ENCODE assay signal across 11 cellular contexts in genomic region chr2:20568501-20569463, GRCh38.
DNase-seq lines count a peak whose midpoint lies in the region; TF ChIP-seq lines count a peak whose summit lies in the region.
"Had no signal": no experiment of that assay in that cellular context is flagged by ENCODE, and none has a peak within 500 bp of the region (broad histone marks: within the 10 kb centered on the region; RNA-seq: fewer than 3 reads in every experiment).

No MANE protein-coding gene starts in this region.

- no peaks in the 10 kb centered on the region for H4K20me1 ChIP-seq in GM23248 (ENCODE audit: insufficient read depth)

- H3K9me2 ChIP-seq in GM23248 (ENCODE audit: insufficient read depth): no peaks in the 10 kb centered on the region

- peaks cover 11% of the 10 kb centered on the region for H3F3A ChIP-seq in GM23248 (ENCODE audit: insufficient read depth)

- H3K4me1 ChIP-seq in GM23248 (ENCODE audit: insufficient read depth) (peaks cover 13% of the 10 kb centered on the region), skeletal muscle tissue (ENCODE audit: control insufficient read depth in 3 of 3, insufficient read depth in 3 of 3, low read length in 3 of 3) (peaks cover 22 to 61% (median 26%) of the 10 kb centered on the region in 3 donors)

- 82 to 84% methylated on average over 13 of the region's 13 CpGs for WGBS in GM23248 (ENCODE audit: low coverage in 1 of 2, low lambda C conversion rate in 2 of 2, missing lambda C conversion rate in 2 of 2), 2 experiments

- H3K36me3 ChIP-seq in GM23248 (ENCODE audit: low read depth): no peaks in the 10 kb centered on the region
- no peaks in the 10 kb centered on the region for H3K36me3 ChIP-seq in brain microvascular endothelial cell (replicated peaks)
- no peaks in the 10 kb centered on the region for H3K36me3 ChIP-seq in skeletal muscle tissue (ENCODE audit: control insufficient read depth in 3 of 3, insufficient read depth in 3 of 3, low read length in 3 of 3)
- H3K36me3 ChIP-seq: neutrophil had no signal

- H3K27me3 ChIP-seq in GM23248 (replicated peaks; ENCODE audit: insufficient read depth) (no peaks in the 10 kb centered on the region), brain microvascular endothelial cell (replicated peaks) (no peaks in the 10 kb centered on the region), skeletal muscle tissue (ENCODE audit: control insufficient read depth in 3 of 3, insufficient read depth in 3 of 3, low read length in 3 of 3) (no peaks in the 10 kb centered on the region)
- H3K27me3 ChIP-seq: neutrophil had no signal

- in situ Hi-C loops in GM23248 (cut with MboI): no loop called here
- in situ Hi-C loops in brain microvascular endothelial cell (cut with HindIII; ENCODE audit: low pct_ligation_motif_present, low sequenced_read_pairs): no loop called here

- peak; percentile 55 for DNase-seq in GM23248
- DNase-seq in brain microvascular endothelial cell: peak; percentile 68
- peak; percentile 86 for DNase-seq in iris pigment epithelial cell (ENCODE audit: low read depth)
- no peak for DNase-seq in NCI-H1048 (lab: John Stamatoyannopoulos, UW)
- no peak for DNase-seq in middle frontal gyrus (ENCODE audit: extremely low spot score, low spot score)
- DNase-seq in activated naive CD4-positive, alpha-beta T cell treated with Interleukin-2 at 50 U/mL for 16 hours: no peak
- DNase-seq in epidermal melanocyte (ENCODE audit: insufficient read length, low spot score): no peak
- DNase-seq: activated B cell treated with CpG ODN at 0.5 μM for 24 hours, NCI-H1092 had no signal

- H3K4me2 ChIP-seq in GM23248 (ENCODE audit: unreplicated experiment): no peak overlapping the region

- H3K4me3 ChIP-seq in GM23248 (no peak overlapping the region), brain microvascular endothelial cell (ENCODE audit: low read depth, low read length) (no peak overlapping the region), skeletal muscle tissue (ENCODE audit: low read length in 3 of 3) (no peak overlapping the region)

- H3K79me2 ChIP-seq in GM23248 (ENCODE audit: insufficient read depth): no peaks in the 10 kb centered on the region

- H3K9ac ChIP-seq in GM23248 (no peak overlapping the region), skeletal muscle tissue (ENCODE audit: low read depth in 1 of 3, low read length in 3 of 3) (peak overlapping the region in 1 of 3 donors; percentile 50)

- no peak overlapping the region for H3K27ac ChIP-seq in GM23248
- peak overlapping the region; percentile 63 for H3K27ac ChIP-seq in brain microvascular endothelial cell
- H3K27ac ChIP-seq in skeletal muscle tissue (ENCODE audit: low read depth, low read length): peak overlapping the region; percentile 50
- H3K27ac ChIP-seq: neutrophil had no signal

- H3K9me3 ChIP-seq in GM23248 (ENCODE audit: low read depth): no peaks in the 10 kb centered on the region
- no peaks in the 10 kb centered on the region for H3K9me3 ChIP-seq in skeletal muscle tissue (ENCODE audit: control insufficient read depth in 3 of 3, low read length in 3 of 3)
- H3K9me3 ChIP-seq: neutrophil had no signal

- H2AFZ ChIP-seq in GM23248: no peak overlapping the region

- TF ChIP-seq CTCF in brain microvascular endothelial cell (IDR thresholded peaks at IDR 0.05; ENCODE audit: low read depth, low read length, missing control alignments): no peak

Comparison
In these comparisons a context has a peak if more than half of its experiments do, and no peak if none do; other contexts are left out.
1. DNase-seq: peak in GM23248 (single experiment), brain microvascular endothelial cell (single experiment) and iris pigment epithelial cell (single experiment); none in NCI-H1048 (single experiment), middle frontal gyrus (single experiment), activated naive CD4-positive, alpha-beta T cell treated with Interleukin-2 at 50 U/mL for 16 hours (single experiment) and epidermal melanocyte (single experiment).